22 cellular contexts compared by ENCODE assay signal in genomic region chr14:89844508-89844907, GRCh38.
"Had no signal": no experiment of that assay in that cellular context is flagged by ENCODE, and none has a peak within 500 bp of the region (broad histone marks: within the 10 kb centered on the region; RNA-seq: fewer than 3 reads in every experiment).

No MANE protein-coding gene starts in this region.

- H3K4me2 ChIP-seq: neural progenitor cell had no signal

- H3K4me3 ChIP-seq: body of pancreas, coronary artery, gastrocnemius medialis, left ventricle myocardium inferior, mucosa of descending colon, neural progenitor cell, ovary, right lobe of liver, upper lobe of right lung had no signal

- H3K4me1 Mint-ChIP-seq: activated B cell treated with CpG ODN at 0.5 μM for 24 hours; central memory CD8-positive, alpha-beta T cell; naive thymus-derived CD4-positive, alpha-beta T cell; stimulated activated memory B cell treated with anti-CD40 and anti-IgM and Interleukin-4, amounts not matched to agents 10 μg/mL and 1 μg/mL and 100 μg/mL, for 72 hours had no signal

- H3K9me3 ChIP-seq: body of pancreas, gastrocnemius medialis, left ventricle myocardium inferior, mucosa of descending colon, ovary, right lobe of liver, thoracic aorta, upper lobe of right lung had no signal

- DNase-seq: activated B cell treated with CpG ODN at 0.5 μM for 24 hours; activated CD4-positive, alpha-beta memory T cell treated with anti-CD3 and anti-CD28 coated beads for 36 hours; activated CD4-positive, alpha-beta T cell treated with anti-CD3 and anti-CD28 coated beads for 4 hours; activated T-cell treated with anti-CD3 and anti-CD28 coated beads for 4 hours; amygdala; body of pancreas; gastrocnemius medialis; head of caudate nucleus; kidney glomerular epithelial cell; left ventricle myocardium inferior; mucosa of descending colon; naive thymus-derived CD4-positive, alpha-beta T cell; ovary; right lobe of liver; stimulated activated CD4-positive, alpha-beta T cell treated with anti-CD3 and anti-CD28 coated beads, Interleukin-4, amount 100 ng/mL, for 4 hours; upper lobe of right lung had no signal

- H2AFZ ChIP-seq: neural progenitor cell had no signal

- H3K9ac ChIP-seq: neural progenitor cell had no signal

- H3K9me3 Mint-ChIP-seq: activated CD4-positive, alpha-beta memory T cell treated with anti-CD3 and anti-CD28 coated beads for 36 hours; central memory CD8-positive, alpha-beta T cell; neural progenitor cell had no signal

- H3K36me3 Mint-ChIP-seq: activated CD4-positive, alpha-beta memory T cell treated with anti-CD3 and anti-CD28 coated beads for 36 hours; naive thymus-derived CD4-positive, alpha-beta T cell; neural progenitor cell had no signal

- H3K27ac ChIP-seq: body of pancreas, coronary artery, gastrocnemius medialis, left ventricle myocardium inferior, neural progenitor cell, ovary, right lobe of liver, upper lobe of right lung had no signal

- ATAC-seq: body of pancreas; gastrocnemius medialis; mucosa of descending colon; naive thymus-derived CD4-positive, alpha-beta T cell; right lobe of liver; stimulated activated memory B cell treated with anti-CD40 and anti-IgM and Interleukin-4, amounts not matched to agents 10 μg/mL and 1 μg/mL and 100 μg/mL, for 72 hours; upper lobe of right lung had no signal

- H3K27ac Mint-ChIP-seq: activated B cell treated with CpG ODN at 0.5 μM for 24 hours; activated CD4-positive, alpha-beta memory T cell treated with anti-CD3 and anti-CD28 coated beads for 36 hours; activated naive CD8-positive, alpha-beta T cell; naive thymus-derived CD4-positive, alpha-beta T cell; neural progenitor cell; stimulated activated memory B cell treated with anti-CD40 and anti-IgM and Interleukin-4, amounts not matched to agents 10 μg/mL and 1 μg/mL and 100 μg/mL, for 72 hours had no signal

- H3K27me3 ChIP-seq: body of pancreas, gastrocnemius medialis, neural progenitor cell, ovary, right lobe of liver, upper lobe of right lung had no signal

- H3K4me3 Mint-ChIP-seq: activated B cell treated with CpG ODN at 0.5 μM for 24 hours; activated CD4-positive, alpha-beta memory T cell treated with anti-CD3 and anti-CD28 coated beads for 36 hours; activated naive CD8-positive, alpha-beta T cell; central memory CD8-positive, alpha-beta T cell; naive thymus-derived CD4-positive, alpha-beta T cell; neural progenitor cell; stimulated activated memory B cell treated with anti-CD40 and anti-IgM and Interleukin-4, amounts not matched to agents 10 μg/mL and 1 μg/mL and 100 μg/mL, for 72 hours had no signal

- H3K27me3 Mint-ChIP-seq: activated B cell treated with CpG ODN at 0.5 μM for 24 hours; activated naive CD8-positive, alpha-beta T cell; central memory CD8-positive, alpha-beta T cell; stimulated activated memory B cell treated with anti-CD40 and anti-IgM and Interleukin-4, amounts not matched to agents 10 μg/mL and 1 μg/mL and 100 μg/mL, for 72 hours had no signal

- H3K36me3 ChIP-seq: gastrocnemius medialis, left ventricle myocardium inferior, neural progenitor cell, ovary, right lobe of liver, thoracic aorta, upper lobe of right lung had no signal

- H3K4me1 ChIP-seq: body of pancreas, gastrocnemius medialis, left ventricle myocardium inferior, right lobe of liver, upper lobe of right lung had no signal
